Comparison of ENCODE assay signal across 1 cellular context in the genomic region with DNA sequence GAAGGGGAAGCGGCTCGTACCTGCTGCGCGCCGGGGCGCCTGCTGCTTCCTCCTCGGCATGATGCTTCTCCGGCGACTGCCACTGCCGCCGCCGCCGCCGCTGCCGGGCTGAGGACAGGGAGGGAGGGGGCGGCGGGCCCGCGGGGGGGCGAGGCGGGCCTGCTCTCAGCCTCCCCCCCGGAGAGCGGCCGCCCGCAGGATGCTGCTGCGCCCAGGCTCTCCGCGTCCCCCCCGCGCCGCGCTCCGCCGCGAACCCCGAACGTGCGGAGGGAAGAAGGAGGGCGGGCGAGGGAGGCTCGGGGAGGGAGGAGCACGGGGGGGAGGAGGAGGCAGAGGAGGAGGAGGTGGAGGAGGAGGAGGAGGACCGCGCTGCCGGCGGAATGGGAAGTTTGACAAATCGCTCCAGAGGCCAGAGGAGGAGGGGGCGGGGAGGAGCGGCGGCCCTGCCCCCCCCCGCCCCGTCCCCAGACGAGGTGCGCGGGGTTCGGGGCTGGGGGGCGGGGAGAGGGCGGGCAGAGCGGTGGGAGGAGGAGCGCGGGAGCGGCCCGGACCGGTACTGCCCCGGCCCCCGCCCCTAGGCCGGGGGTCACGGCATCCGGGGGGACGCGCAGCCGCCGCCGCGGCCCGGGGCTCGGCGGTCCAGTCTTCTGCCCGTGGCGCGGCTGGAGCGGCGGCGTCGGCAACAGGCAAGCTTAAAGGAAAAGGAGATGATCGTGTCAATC.
TF ChIP-seq lines count a peak whose summit lies in the region.

A gene with protein sequence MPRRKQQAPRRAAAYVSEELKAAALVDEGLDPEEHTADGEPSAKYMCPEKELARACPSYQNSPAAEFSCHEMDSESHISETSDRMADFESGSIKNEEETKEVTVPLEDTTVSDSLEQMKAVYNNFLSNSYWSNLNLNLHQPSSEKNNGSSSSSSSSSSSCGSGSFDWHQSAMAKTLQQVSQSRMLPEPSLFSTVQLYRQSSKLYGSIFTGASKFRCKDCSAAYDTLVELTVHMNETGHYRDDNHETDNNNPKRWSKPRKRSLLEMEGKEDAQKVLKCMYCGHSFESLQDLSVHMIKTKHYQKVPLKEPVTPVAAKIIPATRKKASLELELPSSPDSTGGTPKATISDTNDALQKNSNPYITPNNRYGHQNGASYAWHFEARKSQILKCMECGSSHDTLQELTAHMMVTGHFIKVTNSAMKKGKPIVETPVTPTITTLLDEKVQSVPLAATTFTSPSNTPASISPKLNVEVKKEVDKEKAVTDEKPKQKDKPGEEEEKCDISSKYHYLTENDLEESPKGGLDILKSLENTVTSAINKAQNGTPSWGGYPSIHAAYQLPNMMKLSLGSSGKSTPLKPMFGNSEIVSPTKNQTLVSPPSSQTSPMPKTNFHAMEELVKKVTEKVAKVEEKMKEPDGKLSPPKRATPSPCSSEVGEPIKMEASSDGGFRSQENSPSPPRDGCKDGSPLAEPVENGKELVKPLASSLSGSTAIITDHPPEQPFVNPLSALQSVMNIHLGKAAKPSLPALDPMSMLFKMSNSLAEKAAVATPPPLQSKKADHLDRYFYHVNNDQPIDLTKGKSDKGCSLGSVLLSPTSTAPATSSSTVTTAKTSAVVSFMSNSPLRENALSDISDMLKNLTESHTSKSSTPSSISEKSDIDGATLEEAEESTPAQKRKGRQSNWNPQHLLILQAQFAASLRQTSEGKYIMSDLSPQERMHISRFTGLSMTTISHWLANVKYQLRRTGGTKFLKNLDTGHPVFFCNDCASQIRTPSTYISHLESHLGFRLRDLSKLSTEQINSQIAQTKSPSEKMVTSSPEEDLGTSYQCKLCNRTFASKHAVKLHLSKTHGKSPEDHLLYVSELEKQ (minus strand): TSS at position 277 of the 722 bp plus-strand sequence. CDS start 217 bp downstream, at position 60.

TF ChIP-seq in SK-N-SH treated with all-trans-retinoic acid at 6 μM for 48 hours, 23 proteins besides CTCF, POLR2A, EP300 and RAD21:
- no peak for TF ChIP-seq ZNF565 (CRISPR knock-in tag; conservative IDR thresholded peaks at IDR 0.05; ENCODE audit: low read depth)
- TF ChIP-seq, protein P1, sequence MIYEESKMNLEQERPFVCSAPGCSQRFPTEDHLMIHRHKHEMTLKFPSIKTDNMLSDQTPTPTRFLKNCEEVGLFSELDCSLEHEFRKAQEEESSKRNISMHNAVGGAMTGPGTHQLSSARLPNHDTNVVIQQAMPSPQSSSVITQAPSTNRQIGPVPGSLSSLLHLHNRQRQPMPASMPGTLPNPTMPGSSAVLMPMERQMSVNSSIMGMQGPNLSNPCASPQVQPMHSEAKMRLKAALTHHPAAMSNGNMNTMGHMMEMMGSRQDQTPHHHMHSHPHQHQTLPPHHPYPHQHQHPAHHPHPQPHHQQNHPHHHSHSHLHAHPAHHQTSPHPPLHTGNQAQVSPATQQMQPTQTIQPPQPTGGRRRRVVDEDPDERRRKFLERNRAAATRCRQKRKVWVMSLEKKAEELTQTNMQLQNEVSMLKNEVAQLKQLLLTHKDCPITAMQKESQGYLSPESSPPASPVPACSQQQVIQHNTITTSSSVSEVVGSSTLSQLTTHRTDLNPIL (CRISPR knock-in tag; IDR thresholded peaks at IDR 0.05; ENCODE audit: low read depth), result no peak
- no peak for TF ChIP-seq OSR1 (CRISPR knock-in tag; IDR thresholded peaks at IDR 0.05)
- no peak for TF ChIP-seq CSDC2 (CRISPR knock-in tag; IDR thresholded peaks at IDR 0.05)
- TF ChIP-seq, protein P2, sequence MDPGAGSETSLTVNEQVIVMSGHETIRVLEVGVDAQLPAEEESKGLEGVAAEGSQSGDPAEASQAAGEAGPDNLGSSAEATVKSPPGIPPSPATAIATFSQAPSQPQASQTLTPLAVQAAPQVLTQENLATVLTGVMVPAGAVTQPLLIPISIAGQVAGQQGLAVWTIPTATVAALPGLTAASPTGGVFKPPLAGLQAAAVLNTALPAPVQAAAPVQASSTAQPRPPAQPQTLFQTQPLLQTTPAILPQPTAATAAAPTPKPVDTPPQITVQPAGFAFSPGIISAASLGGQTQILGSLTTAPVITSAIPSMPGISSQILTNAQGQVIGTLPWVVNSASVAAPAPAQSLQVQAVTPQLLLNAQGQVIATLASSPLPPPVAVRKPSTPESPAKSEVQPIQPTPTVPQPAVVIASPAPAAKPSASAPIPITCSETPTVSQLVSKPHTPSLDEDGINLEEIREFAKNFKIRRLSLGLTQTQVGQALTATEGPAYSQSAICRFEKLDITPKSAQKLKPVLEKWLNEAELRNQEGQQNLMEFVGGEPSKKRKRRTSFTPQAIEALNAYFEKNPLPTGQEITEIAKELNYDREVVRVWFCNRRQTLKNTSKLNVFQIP (CRISPR knock-in tag; IDR thresholded peaks at IDR 0.05; ENCODE audit: borderline replicate concordance, low read depth), result no peak
- TF ChIP-seq ZFP3 (CRISPR knock-in tag; IDR thresholded peaks at IDR 0.05), result no peak
- TF ChIP-seq, protein P3, sequence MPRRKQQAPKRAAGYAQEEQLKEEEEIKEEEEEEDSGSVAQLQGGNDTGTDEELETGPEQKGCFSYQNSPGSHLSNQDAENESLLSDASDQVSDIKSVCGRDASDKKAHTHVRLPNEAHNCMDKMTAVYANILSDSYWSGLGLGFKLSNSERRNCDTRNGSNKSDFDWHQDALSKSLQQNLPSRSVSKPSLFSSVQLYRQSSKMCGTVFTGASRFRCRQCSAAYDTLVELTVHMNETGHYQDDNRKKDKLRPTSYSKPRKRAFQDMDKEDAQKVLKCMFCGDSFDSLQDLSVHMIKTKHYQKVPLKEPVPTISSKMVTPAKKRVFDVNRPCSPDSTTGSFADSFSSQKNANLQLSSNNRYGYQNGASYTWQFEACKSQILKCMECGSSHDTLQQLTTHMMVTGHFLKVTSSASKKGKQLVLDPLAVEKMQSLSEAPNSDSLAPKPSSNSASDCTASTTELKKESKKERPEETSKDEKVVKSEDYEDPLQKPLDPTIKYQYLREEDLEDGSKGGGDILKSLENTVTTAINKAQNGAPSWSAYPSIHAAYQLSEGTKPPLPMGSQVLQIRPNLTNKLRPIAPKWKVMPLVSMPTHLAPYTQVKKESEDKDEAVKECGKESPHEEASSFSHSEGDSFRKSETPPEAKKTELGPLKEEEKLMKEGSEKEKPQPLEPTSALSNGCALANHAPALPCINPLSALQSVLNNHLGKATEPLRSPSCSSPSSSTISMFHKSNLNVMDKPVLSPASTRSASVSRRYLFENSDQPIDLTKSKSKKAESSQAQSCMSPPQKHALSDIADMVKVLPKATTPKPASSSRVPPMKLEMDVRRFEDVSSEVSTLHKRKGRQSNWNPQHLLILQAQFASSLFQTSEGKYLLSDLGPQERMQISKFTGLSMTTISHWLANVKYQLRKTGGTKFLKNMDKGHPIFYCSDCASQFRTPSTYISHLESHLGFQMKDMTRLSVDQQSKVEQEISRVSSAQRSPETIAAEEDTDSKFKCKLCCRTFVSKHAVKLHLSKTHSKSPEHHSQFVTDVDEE (CRISPR knock-in tag; IDR thresholded peaks at IDR 0.05), result no peak
- TF ChIP-seq ZC3H10 (CRISPR knock-in tag; IDR thresholded peaks at IDR 0.05), result no peak
- TF ChIP-seq ZFP30 (CRISPR knock-in tag; IDR thresholded peaks at IDR 0.05), result no peak
- no peak for TF ChIP-seq ZNF70 (CRISPR knock-in tag; IDR thresholded peaks at IDR 0.05)
- no peak for TF ChIP-seq ISL1 (CRISPR knock-in tag; IDR thresholded peaks at IDR 0.05)
- TF ChIP-seq TOX (CRISPR knock-in tag; IDR thresholded peaks at IDR 0.05; ENCODE audit: borderline replicate concordance), result no peak
- no peak for TF ChIP-seq TCF4 (CRISPR knock-in tag; IDR thresholded peaks at IDR 0.05; ENCODE audit: borderline replicate concordance)
- TF ChIP-seq GLIS3 (CRISPR knock-in tag; IDR thresholded peaks at IDR 0.05), result no peak
